In genomic region chr20:44001667-44002596, GRCh38 we compare ENCODE assay signal across 1 cellular context.
TF ChIP-seq lines count a peak whose summit lies in the region.

No MANE protein-coding gene starts in this region.

TF ChIP-seq in GM12878, 131 proteins besides CTCF, POLR2A, EP300 and RAD21 (continued from another document and continues in another):
- TF ChIP-seq, protein P1, sequence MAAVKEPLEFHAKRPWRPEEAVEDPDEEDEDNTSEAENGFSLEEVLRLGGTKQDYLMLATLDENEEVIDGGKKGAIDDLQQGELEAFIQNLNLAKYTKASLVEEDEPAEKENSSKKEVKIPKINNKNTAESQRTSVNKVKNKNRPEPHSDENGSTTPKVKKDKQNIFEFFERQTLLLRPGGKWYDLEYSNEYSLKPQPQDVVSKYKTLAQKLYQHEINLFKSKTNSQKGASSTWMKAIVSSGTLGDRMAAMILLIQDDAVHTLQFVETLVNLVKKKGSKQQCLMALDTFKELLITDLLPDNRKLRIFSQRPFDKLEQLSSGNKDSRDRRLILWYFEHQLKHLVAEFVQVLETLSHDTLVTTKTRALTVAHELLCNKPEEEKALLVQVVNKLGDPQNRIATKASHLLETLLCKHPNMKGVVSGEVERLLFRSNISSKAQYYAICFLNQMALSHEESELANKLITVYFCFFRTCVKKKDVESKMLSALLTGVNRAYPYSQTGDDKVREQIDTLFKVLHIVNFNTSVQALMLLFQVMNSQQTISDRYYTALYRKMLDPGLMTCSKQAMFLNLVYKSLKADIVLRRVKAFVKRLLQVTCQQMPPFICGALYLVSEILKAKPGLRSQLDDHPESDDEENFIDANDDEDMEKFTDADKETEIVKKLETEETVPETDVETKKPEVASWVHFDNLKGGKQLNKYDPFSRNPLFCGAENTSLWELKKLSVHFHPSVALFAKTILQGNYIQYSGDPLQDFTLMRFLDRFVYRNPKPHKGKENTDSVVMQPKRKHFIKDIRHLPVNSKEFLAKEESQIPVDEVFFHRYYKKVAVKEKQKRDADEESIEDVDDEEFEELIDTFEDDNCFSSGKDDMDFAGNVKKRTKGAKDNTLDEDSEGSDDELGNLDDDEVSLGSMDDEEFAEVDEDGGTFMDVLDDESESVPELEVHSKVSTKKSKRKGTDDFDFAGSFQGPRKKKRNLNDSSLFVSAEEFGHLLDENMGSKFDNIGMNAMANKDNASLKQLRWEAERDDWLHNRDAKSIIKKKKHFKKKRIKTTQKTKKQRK (IDR thresholded peaks at IDR 0.05; ENCODE audit: low read depth, low read length), result no peak
- no peak for TF ChIP-seq RBBP5 (conservative IDR thresholded peaks at IDR 0.05)
- TF ChIP-seq, protein P2, sequence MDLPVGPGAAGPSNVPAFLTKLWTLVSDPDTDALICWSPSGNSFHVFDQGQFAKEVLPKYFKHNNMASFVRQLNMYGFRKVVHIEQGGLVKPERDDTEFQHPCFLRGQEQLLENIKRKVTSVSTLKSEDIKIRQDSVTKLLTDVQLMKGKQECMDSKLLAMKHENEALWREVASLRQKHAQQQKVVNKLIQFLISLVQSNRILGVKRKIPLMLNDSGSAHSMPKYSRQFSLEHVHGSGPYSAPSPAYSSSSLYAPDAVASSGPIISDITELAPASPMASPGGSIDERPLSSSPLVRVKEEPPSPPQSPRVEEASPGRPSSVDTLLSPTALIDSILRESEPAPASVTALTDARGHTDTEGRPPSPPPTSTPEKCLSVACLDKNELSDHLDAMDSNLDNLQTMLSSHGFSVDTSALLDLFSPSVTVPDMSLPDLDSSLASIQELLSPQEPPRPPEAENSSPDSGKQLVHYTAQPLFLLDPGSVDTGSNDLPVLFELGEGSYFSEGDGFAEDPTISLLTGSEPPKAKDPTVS (IDR thresholded peaks at IDR 0.05; ENCODE audit: low read depth, low read length), result no peak
- no peak for TF ChIP-seq KDM1A (IDR thresholded peaks at IDR 0.05; ENCODE audit: borderline replicate concordance)
- TF ChIP-seq, protein P3, sequence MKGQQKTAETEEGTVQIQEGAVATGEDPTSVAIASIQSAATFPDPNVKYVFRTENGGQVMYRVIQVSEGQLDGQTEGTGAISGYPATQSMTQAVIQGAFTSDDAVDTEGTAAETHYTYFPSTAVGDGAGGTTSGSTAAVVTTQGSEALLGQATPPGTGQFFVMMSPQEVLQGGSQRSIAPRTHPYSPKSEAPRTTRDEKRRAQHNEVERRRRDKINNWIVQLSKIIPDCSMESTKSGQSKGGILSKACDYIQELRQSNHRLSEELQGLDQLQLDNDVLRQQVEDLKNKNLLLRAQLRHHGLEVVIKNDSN (IDR thresholded peaks at IDR 0.05; ENCODE audit: borderline replicate concordance, extremely low read length, insufficient read depth, low read depth, low read length), result no peak
- no peak for TF ChIP-seq CREB1 (IDR thresholded peaks at IDR 0.05; ENCODE audit: low read depth)
- TF ChIP-seq RELA (IDR thresholded peaks at IDR 0.05; ENCODE audit: borderline replicate concordance, partially characterized antibody), result no peak
- no peak for TF ChIP-seq ZNF622 (IDR thresholded peaks at IDR 0.05)
- TF ChIP-seq, protein P4, sequence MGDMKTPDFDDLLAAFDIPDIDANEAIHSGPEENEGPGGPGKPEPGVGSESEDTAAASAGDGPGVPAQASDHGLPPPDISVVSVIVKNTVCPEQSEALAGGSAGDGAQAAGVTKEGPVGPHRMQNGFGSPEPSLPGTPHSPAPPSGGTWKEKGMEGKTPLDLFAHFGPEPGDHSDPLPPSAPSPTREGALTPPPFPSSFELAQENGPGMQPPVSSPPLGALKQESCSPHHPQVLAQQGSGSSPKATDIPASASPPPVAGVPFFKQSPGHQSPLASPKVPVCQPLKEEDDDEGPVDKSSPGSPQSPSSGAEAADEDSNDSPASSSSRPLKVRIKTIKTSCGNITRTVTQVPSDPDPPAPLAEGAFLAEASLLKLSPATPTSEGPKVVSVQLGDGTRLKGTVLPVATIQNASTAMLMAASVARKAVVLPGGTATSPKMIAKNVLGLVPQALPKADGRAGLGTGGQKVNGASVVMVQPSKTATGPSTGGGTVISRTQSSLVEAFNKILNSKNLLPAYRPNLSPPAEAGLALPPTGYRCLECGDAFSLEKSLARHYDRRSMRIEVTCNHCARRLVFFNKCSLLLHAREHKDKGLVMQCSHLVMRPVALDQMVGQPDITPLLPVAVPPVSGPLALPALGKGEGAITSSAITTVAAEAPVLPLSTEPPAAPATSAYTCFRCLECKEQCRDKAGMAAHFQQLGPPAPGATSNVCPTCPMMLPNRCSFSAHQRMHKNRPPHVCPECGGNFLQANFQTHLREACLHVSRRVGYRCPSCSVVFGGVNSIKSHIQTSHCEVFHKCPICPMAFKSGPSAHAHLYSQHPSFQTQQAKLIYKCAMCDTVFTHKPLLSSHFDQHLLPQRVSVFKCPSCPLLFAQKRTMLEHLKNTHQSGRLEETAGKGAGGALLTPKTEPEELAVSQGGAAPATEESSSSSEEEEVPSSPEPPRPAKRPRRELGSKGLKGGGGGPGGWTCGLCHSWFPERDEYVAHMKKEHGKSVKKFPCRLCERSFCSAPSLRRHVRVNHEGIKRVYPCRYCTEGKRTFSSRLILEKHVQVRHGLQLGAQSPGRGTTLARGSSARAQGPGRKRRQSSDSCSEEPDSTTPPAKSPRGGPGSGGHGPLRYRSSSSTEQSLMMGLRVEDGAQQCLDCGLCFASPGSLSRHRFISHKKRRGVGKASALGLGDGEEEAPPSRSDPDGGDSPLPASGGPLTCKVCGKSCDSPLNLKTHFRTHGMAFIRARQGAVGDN (IDR thresholded peaks at IDR 0.05), result peak; percentile 45; the same call in 1 of the 2 replicates
- no peak for TF ChIP-seq CBX3 (IDR thresholded peaks at IDR 0.05; ENCODE audit: borderline replicate concordance, low read depth)
- no peak for TF ChIP-seq ZNF274 (IDR thresholded peaks at IDR 0.05; ENCODE audit: insufficient read depth, insufficient read length)
- peak; percentile 57; the same call in 1 of the 2 replicates for TF ChIP-seq MTA2 (IDR thresholded peaks at IDR 0.05; ENCODE audit: low read depth)
- no peak for TF ChIP-seq STAT1 (conservative IDR thresholded peaks at IDR 0.05)
- TF ChIP-seq PML (IDR thresholded peaks at IDR 0.05; ENCODE audit: low read length), result no peak
- peak; percentile 69 to 70; a peak in 3 of 4 replicates for TF ChIP-seq IKZF2 (IDR thresholded peaks at IDR 0.05)
- TF ChIP-seq LARP7 (IDR thresholded peaks at IDR 0.05), result 0 out of 2 replicates have a peak, but pooled peaks have one; percentile 22
- TF ChIP-seq CHD4 (IDR thresholded peaks at IDR 0.05), result no peak
- no peak for TF ChIP-seq CREM (IDR thresholded peaks at IDR 0.05; ENCODE audit: low read depth)
- no peak for TF ChIP-seq ZNF384 (IDR thresholded peaks at IDR 0.05; ENCODE audit: borderline replicate concordance, low read depth, low read length)
- no peak for TF ChIP-seq HDAC6 (IDR thresholded peaks at IDR 0.05; ENCODE audit: unreplicated experiment)
- TF ChIP-seq ZBTB40 (IDR thresholded peaks at IDR 0.05; ENCODE audit: borderline replicate concordance), result no peak
- peak; percentile 87 for TF ChIP-seq ZNF217 (IDR thresholded peaks at IDR 0.05)
- TF ChIP-seq, protein P5, sequence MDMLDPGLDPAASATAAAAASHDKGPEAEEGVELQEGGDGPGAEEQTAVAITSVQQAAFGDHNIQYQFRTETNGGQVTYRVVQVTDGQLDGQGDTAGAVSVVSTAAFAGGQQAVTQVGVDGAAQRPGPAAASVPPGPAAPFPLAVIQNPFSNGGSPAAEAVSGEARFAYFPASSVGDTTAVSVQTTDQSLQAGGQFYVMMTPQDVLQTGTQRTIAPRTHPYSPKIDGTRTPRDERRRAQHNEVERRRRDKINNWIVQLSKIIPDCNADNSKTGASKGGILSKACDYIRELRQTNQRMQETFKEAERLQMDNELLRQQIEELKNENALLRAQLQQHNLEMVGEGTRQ (IDR thresholded peaks at IDR 0.05; ENCODE audit: borderline replicate concordance, low read depth, low read length), result no peak
- TF ChIP-seq, protein P6, sequence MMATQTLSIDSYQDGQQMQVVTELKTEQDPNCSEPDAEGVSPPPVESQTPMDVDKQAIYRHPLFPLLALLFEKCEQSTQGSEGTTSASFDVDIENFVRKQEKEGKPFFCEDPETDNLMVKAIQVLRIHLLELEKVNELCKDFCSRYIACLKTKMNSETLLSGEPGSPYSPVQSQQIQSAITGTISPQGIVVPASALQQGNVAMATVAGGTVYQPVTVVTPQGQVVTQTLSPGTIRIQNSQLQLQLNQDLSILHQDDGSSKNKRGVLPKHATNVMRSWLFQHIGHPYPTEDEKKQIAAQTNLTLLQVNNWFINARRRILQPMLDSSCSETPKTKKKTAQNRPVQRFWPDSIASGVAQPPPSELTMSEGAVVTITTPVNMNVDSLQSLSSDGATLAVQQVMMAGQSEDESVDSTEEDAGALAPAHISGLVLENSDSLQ (IDR thresholded peaks at IDR 0.05), result peak; percentile 72
- no peak for TF ChIP-seq CUX1 (IDR thresholded peaks at IDR 0.05; ENCODE audit: insufficient replicate concordance, low read depth, low read length)
- no peak for TF ChIP-seq TCF3 (IDR thresholded peaks at IDR 0.05; ENCODE audit: borderline replicate concordance, insufficient read depth, low read depth, low read length)
- no peak for TF ChIP-seq RB1 (IDR thresholded peaks at IDR 0.05; ENCODE audit: borderline replicate concordance)
- TF ChIP-seq MYC (IDR thresholded peaks at IDR 0.05; ENCODE audit: insufficient read depth, insufficient read length, insufficient replicate concordance, low read length, severe bottlenecking), result no peak
- peak; percentile 74; the same call in 1 of the 2 replicates for TF ChIP-seq HDGF (IDR thresholded peaks at IDR 0.05)
- no peak for TF ChIP-seq SMAD5 (IDR thresholded peaks at IDR 0.05; ENCODE audit: low read depth)
- no peak for TF ChIP-seq NFIC (IDR thresholded peaks at IDR 0.05; ENCODE audit: low read depth, low read length)
- TF ChIP-seq MTA3 (IDR thresholded peaks at IDR 0.05; ENCODE audit: borderline replicate concordance, low read length), result no peak; the same call in 1 of the 2 replicates
- TF ChIP-seq MYB (IDR thresholded peaks at IDR 0.05; ENCODE audit: borderline replicate concordance, low read depth, low read length), result no peak
- no peak for TF ChIP-seq CHD1 (IDR thresholded peaks at IDR 0.05; ENCODE audit: low read depth, low read length)
- TF ChIP-seq PAX5 (IDR thresholded peaks at IDR 0.05; ENCODE audit: borderline replicate concordance, low read depth, low read length), result no peak
- no peak for TF ChIP-seq ZNF207 (IDR thresholded peaks at IDR 0.05; ENCODE audit: borderline replicate concordance)
- TF ChIP-seq NBN (IDR thresholded peaks at IDR 0.05), result 0 out of 2 replicates have a peak, but pooled peaks have one; percentile 41
- TF ChIP-seq GATAD2B (conservative IDR thresholded peaks at IDR 0.05; ENCODE audit: low read depth), result no peak
- no peak for TF ChIP-seq FOXK2 (IDR thresholded peaks at IDR 0.05)
- no peak for TF ChIP-seq CEBPB (IDR thresholded peaks at IDR 0.05; ENCODE audit: borderline replicate concordance in 1 of 2, low read depth in 2 of 2, low read length in 2 of 2)
- TF ChIP-seq TCF12 (IDR thresholded peaks at IDR 0.05; ENCODE audit: low read depth, low read length), result peak; percentile 78
